8 cellular contexts compared by ENCODE assay signal in the genomic region with DNA sequence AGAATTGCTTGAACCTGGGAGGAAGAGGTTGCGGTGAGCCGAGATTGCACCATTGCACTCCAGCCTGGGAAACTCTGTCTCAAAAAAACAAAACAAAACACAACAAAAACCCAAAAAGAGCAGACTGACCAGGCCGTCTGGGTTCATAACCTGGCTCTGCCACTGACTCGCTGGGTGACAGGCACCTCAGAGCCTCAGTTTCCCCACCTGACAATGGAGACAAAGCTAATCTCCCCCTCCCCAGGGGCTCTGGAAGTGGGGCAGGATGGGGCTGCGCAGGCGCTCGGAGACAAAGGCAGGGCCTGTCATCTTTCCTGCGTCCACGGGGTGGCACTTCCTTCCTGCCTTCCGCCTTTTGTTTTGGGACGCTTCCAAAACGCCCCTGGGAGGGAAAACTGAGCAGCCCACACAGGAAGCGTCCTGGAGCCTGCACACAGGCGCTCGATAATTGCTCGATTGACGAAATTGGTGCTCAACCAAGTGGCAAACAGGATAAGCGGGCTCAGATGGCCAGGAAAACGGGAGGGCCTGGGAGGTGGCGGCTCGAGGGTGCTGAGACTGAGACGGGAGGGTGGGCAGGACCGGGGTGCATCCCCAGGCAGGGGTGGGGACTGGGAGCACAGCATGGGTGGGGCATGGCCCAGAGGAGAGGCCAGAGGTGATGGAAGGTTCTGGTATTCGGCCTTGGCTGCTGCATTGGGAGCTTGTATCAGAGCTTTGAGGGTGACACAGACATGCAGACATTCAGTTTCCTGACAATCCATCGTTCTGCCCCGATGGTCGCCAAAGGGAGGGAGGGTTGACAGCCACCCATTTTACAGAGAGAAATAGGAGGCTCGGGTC. TPM values are rescaled to one million over a fixed set of nuclear protein-coding genes. Genes with fewer than 3 reads are reported as not detected.
DNase-seq lines count a peak whose midpoint lies in the region; ATAC-seq and TF ChIP-seq lines count a peak whose summit lies in the region.

No MANE protein-coding gene starts in this region.

- H3K27me3 ChIP-seq in lower lobe of right lung (ENCODE audit: low read depth) = no peaks in the 10 kb centered on the region

- DNase-seq in Ammon's horn (ENCODE audit: low spot score) (peak; percentile 85), NCI-H82 treated with DMSO at 0.1 percent for 48 hours (lab: John Stamatoyannopoulos, UW; ENCODE audit: unreplicated experiment) (peak; percentile 13), lower lobe of right lung (peak; percentile 80), OCI-M2 (lab: John Stamatoyannopoulos, UW; ENCODE audit: unreplicated experiment) (no peak)
- DNase-seq in activated CD8-positive, alpha-beta T cell treated with anti-CD3 and anti-CD28 coated beads, Interleukin-2, amount 10 ng/mL, durations not matched to agents 7 days and 5 days = peak; percentile 67
- DNase-seq in effector CD8-positive, alpha-beta T cell (lab: John Stamatoyannopoulos, UW) = peak; percentile 36
- peak; percentile 25 to 36 for DNase-seq in stimulated activated CD4-positive, alpha-beta T cell treated with anti-CD3 and anti-CD28 coated beads, Interleukin-4, amount 100 ng/mL, for 4 hours

- POLR2A ChIA-PET in activated CD8-positive, alpha-beta T cell treated with anti-CD3 and anti-CD28 coated beads, Interleukin-2, amount 10 ng/mL, durations not matched to agents 7 days and 5 days (lab: Charles Lee) = interaction anchor here (1.3 kb wide), 1 partner anchor 9 kb away, joined by 3 read pairs; no protein-coding TSS in a partner anchor

- H3K36me3 ChIP-seq in lower lobe of right lung = peaks cover 9% of the 10 kb centered on the region

- H3K4me3 Mint-ChIP-seq in activated CD8-positive, alpha-beta T cell treated with anti-CD3 and anti-CD28 coated beads, Interleukin-2, amount 10 ng/mL, durations not matched to agents 7 days and 5 days = peak overlapping the region; percentile 72

- CTCF ChIA-PET in activated CD8-positive, alpha-beta T cell treated with anti-CD3 and anti-CD28 coated beads, Interleukin-2, amount 10 ng/mL, durations not matched to agents 7 days and 5 days (lab: Charles Lee) = interaction anchor here (0.9 to 1.8 kb wide), 8 partner anchors 8 to 257 kb away, joined by 3 to 9 read pairs (median 4); no protein-coding TSS in a partner anchor

- no peaks in the 10 kb centered on the region for H3K27me3 Mint-ChIP-seq in activated CD8-positive, alpha-beta T cell treated with anti-CD3 and anti-CD28 coated beads, Interleukin-2, amount 10 ng/mL, durations not matched to agents 7 days and 5 days (ENCODE audit: low read depth)

- H3K4me1 Mint-ChIP-seq in activated CD8-positive, alpha-beta T cell treated with anti-CD3 and anti-CD28 coated beads, Interleukin-2, amount 10 ng/mL, durations not matched to agents 7 days and 5 days (ENCODE audit: low read depth) = peaks cover 19% of the 10 kb centered on the region

- H3K9me3 Mint-ChIP-seq in activated CD8-positive, alpha-beta T cell treated with anti-CD3 and anti-CD28 coated beads, Interleukin-2, amount 10 ng/mL, durations not matched to agents 7 days and 5 days (ENCODE audit: insufficient read depth) = peaks cover 3% of the 10 kb centered on the region

- intact Hi-C loops in lower lobe of right lung (cut with DNase I) = loop anchor here (5.0 kb wide), 1 partner anchor 65 kb away; no protein-coding TSS in a partner anchor

- peak overlapping the region; percentile 77 for H3K27ac ChIP-seq in lower lobe of right lung

- H3K27ac Mint-ChIP-seq in activated CD8-positive, alpha-beta T cell treated with anti-CD3 and anti-CD28 coated beads, Interleukin-2, amount 10 ng/mL, durations not matched to agents 7 days and 5 days = peak overlapping the region; percentile 84

- H3K9me3 ChIP-seq in lower lobe of right lung = no peaks in the 10 kb centered on the region

- H3K4me3 ChIP-seq in lower lobe of right lung = peak overlapping the region; percentile 42

- TF ChIP-seq CTCF in lower lobe of right lung (IDR thresholded peaks at IDR 0.05) = peak; percentile 77

- peaks cover 11% of the 10 kb centered on the region for H3K36me3 Mint-ChIP-seq in activated CD8-positive, alpha-beta T cell treated with anti-CD3 and anti-CD28 coated beads, Interleukin-2, amount 10 ng/mL, durations not matched to agents 7 days and 5 days (ENCODE audit: low read depth)

- peaks cover 49% of the 10 kb centered on the region for H3K4me1 ChIP-seq in lower lobe of right lung

- peak; percentile 50 for ATAC-seq in HG03108 (IDR thresholded peaks at IDR 0.05; ENCODE audit: unreplicated experiment)
- peak; percentile 45 for ATAC-seq in activated CD8-positive, alpha-beta T cell treated with anti-CD3 and anti-CD28 coated beads, Interleukin-2, amount 10 ng/mL, durations not matched to agents 7 days and 5 days
- peak; percentile 53 to 68 for ATAC-seq in lower lobe of right lung

RNA-seq across cellular contexts. Expression of gene SPC24, which starts 17.8 kb away (rescaled TPM):
- 10 to 100 TPM; 92.6 to 94.0 TPM for total RNA-seq in activated CD8-positive, alpha-beta T cell treated with anti-CD3 and anti-CD28 coated beads, Interleukin-2, amount 10 ng/mL, durations not matched to agents 7 days and 5 days
- 1.8 TPM for total RNA-seq in lower lobe of right lung

RNA-seq across cellular contexts. Expression of gene LDLR, which starts 48.5 kb away (rescaled TPM):
- 100 to 1,000 TPM; 117 to 123 TPM for total RNA-seq in activated CD8-positive, alpha-beta T cell treated with anti-CD3 and anti-CD28 coated beads, Interleukin-2, amount 10 ng/mL, durations not matched to agents 7 days and 5 days
- 147 TPM for total RNA-seq in lower lobe of right lung

RNA-seq across cellular contexts. Expression of gene KANK2, which starts 59.6 kb away (rescaled TPM):
- 1 to 10 TPM; 6.1 to 8.0 TPM for total RNA-seq in activated CD8-positive, alpha-beta T cell treated with anti-CD3 and anti-CD28 coated beads, Interleukin-2, amount 10 ng/mL, durations not matched to agents 7 days and 5 days
- 191 TPM for total RNA-seq in lower lobe of right lung

Comparison
In these comparisons a context has a peak if more than half of its experiments do, and no peak if none do; other contexts are left out.
1. RNA of gene SPC24, which starts 17.8 kb away (total RNA-seq): 92.6 to 94.0 TPM in activated CD8-positive, alpha-beta T cell treated with anti-CD3 and anti-CD28 coated beads, Interleukin-2, amount 10 ng/mL, durations not matched to agents 7 days and 5 days; 1.8 TPM in lower lobe of right lung (single experiment); every median in the first group is over 10 times any median in the second.
2. RNA of gene KANK2, which starts 59.6 kb away (total RNA-seq): 191 TPM in lower lobe of right lung (single experiment); 6.1 to 8.0 TPM in activated CD8-positive, alpha-beta T cell treated with anti-CD3 and anti-CD28 coated beads, Interleukin-2, amount 10 ng/mL, durations not matched to agents 7 days and 5 days; every median in the first group is over 10 times any median in the second.
3. Peak in every context shown above with its lines, with median percentiles within 50 percentile points of each other: ATAC-seq.